ENCODE assay signal across 8 cellular contexts in genomic region chr22:21015051-21016006, GRCh38. TPM values are rescaled to one million over a fixed set of nuclear protein-coding genes. Genes with fewer than 3 reads are reported as not detected.
DNase-seq lines count a peak whose midpoint lies in the region; ATAC-seq and TF ChIP-seq lines count a peak whose summit lies in the region.

P2RX6 (plus strand) TSS chr22:21015165; CDS start chr22:21015175, 10 bp downstream.

- peak within 1 kb of the TSS; percentile 26 for H2BK15ac ChIP-seq in mesenchymal stem cell (ENCODE audit: low read depth, poor library complexity, severe bottlenecking)

- peak within 1 kb of the TSS; percentile 60 for H4K91ac ChIP-seq in mesenchymal stem cell (ENCODE audit: low read length)

- intact Hi-C loops in Right ventricle myocardium inferior (cut with DNase I) (no loop called here), cardiac septum (cut with DNase I) (no loop called here), mammary epithelial cell (cut with micrococcal nuclease) (no loop called here), aorta (cut with DNase I) (no loop called here)

- peak within 1 kb of the TSS; percentile 59 to 70 for H2BK12ac ChIP-seq in mesenchymal stem cell (ENCODE audit: low read length in 2 of 2)

- H3K14ac ChIP-seq in mesenchymal stem cell (ENCODE audit: low read length in 2 of 2): peak within 1 kb of the TSS in 1 of 2 experiments; percentile 69

- peak within 1 kb of the TSS; percentile 86 for H4K8ac ChIP-seq in mesenchymal stem cell (ENCODE audit: low read length)

- H3K27ac ChIP-seq in mammary epithelial cell (ENCODE audit: insufficient read depth, low read depth, low read length) (peak within 1 kb of the TSS; percentile 55), mesenchymal stem cell (ENCODE audit: low read length, poor library complexity, severe bottlenecking) (peak within 1 kb of the TSS; percentile 70), aorta (ENCODE audit: low read depth in 1 of 2, low read length in 2 of 2) (no peak within 1 kb of the TSS)

- H2AFZ ChIP-seq in mammary epithelial cell (ENCODE audit: low read depth, low read length) (peak within 1 kb of the TSS; percentile 94), mesenchymal stem cell (ENCODE audit: low read depth, low read length) (peak within 1 kb of the TSS; percentile 85)

- H4K20me1 ChIP-seq in mammary epithelial cell (ENCODE audit: insufficient read depth, low read length): no peaks in the 10 kb centered on the region

- H2AK5ac ChIP-seq in mesenchymal stem cell (ENCODE audit: low read length, severe bottlenecking): peak within 1 kb of the TSS; percentile 68

- H3K9ac ChIP-seq in mammary epithelial cell (ENCODE audit: insufficient read depth, low read length) (peak within 1 kb of the TSS; percentile 53), mesenchymal stem cell (ENCODE audit: low read length) (peak within 1 kb of the TSS; percentile 88)

- in situ Hi-C loops in mammary epithelial cell (cut with MboI; ENCODE audit: low sequenced_read_pairs in 2 of 2): no loop called here

- peak within 1 kb of the TSS; percentile 92 for H2BK120ac ChIP-seq in mesenchymal stem cell (ENCODE audit: low read depth, low read length)

- H3K18ac ChIP-seq in mesenchymal stem cell (ENCODE audit: low read depth in 1 of 2, low read length in 2 of 2): peak within 1 kb of the TSS; percentile 94 to 98

- no peaks in the 10 kb centered on the region for H3K79me2 ChIP-seq in mammary epithelial cell (ENCODE audit: insufficient read depth, low read length)

- H3K23ac ChIP-seq in mesenchymal stem cell (ENCODE audit: low read length in 2 of 2): peak within 1 kb of the TSS in 1 of 2 experiments; percentile 77

- H3K4me1 ChIP-seq in mammary epithelial cell (ENCODE audit: insufficient read depth, low read length) (peaks cover 20% of the 10 kb centered on the region), mesenchymal stem cell (ENCODE audit: control insufficient read depth, insufficient read depth, low read depth, low read length) (peaks cover 27% of the 10 kb centered on the region), aorta (ENCODE audit: control insufficient read depth in 1 of 2, insufficient read depth in 2 of 2, low read length in 2 of 2) (no peaks in the 10 kb centered on the region)

- no peak for TF ChIP-seq CTCF in mammary epithelial cell (conservative IDR thresholded peaks at IDR 0.05 in 1 of 2, IDR thresholded peaks at IDR 0.05 in 1 of 2; ENCODE audit: extremely low read depth in 1 of 2, insufficient read depth in 1 of 2, low read depth in 1 of 2, low read length in 2 of 2)

- dilution Hi-C loops in mammary epithelial cell (cut with HindIII; ENCODE audit: low sequenced_read_pairs): no loop called here

- H3K4me3 ChIP-seq in mammary epithelial cell (replicated peaks in 1 of 3; ENCODE audit: insufficient read depth in 1 of 3, low read depth in 2 of 3, low read length in 3 of 3): peak within 1 kb of the TSS; percentile 51 to 64 (median 63)
- peak within 1 kb of the TSS; percentile 55 to 85 for H3K4me3 ChIP-seq in mesenchymal stem cell (ENCODE audit: insufficient read depth in 1 of 2, low read depth in 1 of 2, low read length in 2 of 2)
- H3K4me3 ChIP-seq in aorta (ENCODE audit: low read length in 2 of 2): no peak within 1 kb of the TSS

- peak within 1 kb of the TSS; percentile 99 for H3K4me2 ChIP-seq in mammary epithelial cell (ENCODE audit: insufficient read depth, low read depth, low read length)
- H3K4me2 ChIP-seq in mesenchymal stem cell (ENCODE audit: low read length, poor library complexity, severe bottlenecking): peak within 1 kb of the TSS; percentile 57

- H3K79me1 ChIP-seq in mesenchymal stem cell (replicated peaks; ENCODE audit: low read length, poor library complexity, severe bottlenecking): peaks cover 2% of the 10 kb centered on the region

- H3K36me3 ChIP-seq in mammary epithelial cell (ENCODE audit: insufficient read depth, low read length) (no peaks in the 10 kb centered on the region), mesenchymal stem cell (ENCODE audit: control insufficient read depth in 1 of 2, insufficient read depth in 2 of 2, low read depth in 1 of 2, low read length in 2 of 2) (peaks cover 0 to 3% of the 10 kb centered on the region in 2 experiments), aorta (ENCODE audit: control insufficient read depth in 1 of 2, insufficient read depth in 2 of 2, low read length in 1 of 2) (no peaks in the 10 kb centered on the region)

- 74% methylated on average over 6 of the region's 18 CpGs for WGBS in mammary epithelial cell (ENCODE audit: low coverage, missing lambda C conversion rate)
- 44% methylated on average over 16 of the region's 18 CpGs for WGBS in mesenchymal stem cell
- 28 to 34% methylated on average over 18 of the region's 18 CpGs for WGBS in aorta, 2 donors

- ATAC-seq in Right ventricle myocardium inferior (peak; percentile 35), aorta (ENCODE audit: low FRiP score) (peak; percentile 43)

- peak within 1 kb of the TSS; percentile 74 to 84 for H3K4ac ChIP-seq in mesenchymal stem cell (ENCODE audit: low read depth in 1 of 2, low read length in 2 of 2)

- H3K9me3 ChIP-seq in mammary epithelial cell (replicated peaks; ENCODE audit: insufficient read depth, low read length) (no peaks in the 10 kb centered on the region), mesenchymal stem cell (ENCODE audit: control insufficient read depth, low read length) (no peaks in the 10 kb centered on the region), aorta (ENCODE audit: control insufficient read depth, low read length) (no peaks in the 10 kb centered on the region)

- H3K27me3 ChIP-seq in mammary epithelial cell (ENCODE audit: insufficient read depth, low read length): no peaks in the 10 kb centered on the region
- H3K27me3 ChIP-seq in mesenchymal stem cell (ENCODE audit: control insufficient read depth in 1 of 2, insufficient read depth in 1 of 2, low read length in 2 of 2): peaks cover 0 to 11% of the 10 kb centered on the region in 2 experiments
- H3K27me3 ChIP-seq in aorta (ENCODE audit: control insufficient read depth in 1 of 2, insufficient read depth in 2 of 2, low read length in 1 of 2): no peaks in the 10 kb centered on the region

- CTCF ChIA-PET in mammary epithelial cell (lab: Charles Lee; ENCODE audit: low non-redundant PET): no interaction called here

- DNase-seq in Right ventricle myocardium inferior (ENCODE audit: missing footprints): no peak
- no peak for DNase-seq in cardiac septum (ENCODE audit: low spot score)
- DNase-seq in mammary epithelial cell: peak; percentile 37
- peak; percentile 72 for DNase-seq in mesenchymal stem cell
- DNase-seq in aorta: peak in 1 of 2 donors; percentile 72
- DNase-seq in stimulated activated CD4-positive, alpha-beta T cell treated with anti-CD3 and anti-CD28 coated beads, Interleukin-4, amount 100 ng/mL, for 24 hours: no peak
- DNase-seq in NCI-H69 (lab: John Stamatoyannopoulos, UW): no peak
- no peak for DNase-seq in mucosa of gallbladder (ENCODE audit: low spot score)

- BruUV-seq in mammary epithelial cell (replicated peaks; lab: Mats Ljungman, UMichigan): no TSS peak

- no peak within 1 kb of the TSS for H2BK5ac ChIP-seq in mesenchymal stem cell (ENCODE audit: low read depth, low read length, poor library complexity, severe bottlenecking)

RNA-seq across cellular contexts. Expression of gene P2RX6, which starts in this region (rescaled TPM):
- total RNA-seq in Right ventricle myocardium inferior: 2.8 TPM
- 5.4 TPM for total RNA-seq in cardiac septum
- 1 to 10 TPM; 2.9 to 4.3 TPM for total RNA-seq in mammary epithelial cell
- polyA plus RNA-seq in mammary epithelial cell: 1.6 TPM
- not detected for polyA minus RNA-seq in mammary epithelial cell
- polyA plus RNA-seq in mesenchymal stem cell (2013, experiment 1 of 2): 1.6 TPM
- 1.5 TPM for polyA plus RNA-seq in mesenchymal stem cell (2013, experiment 2 of 2)
- under 1 TPM; 0.26 to 0.72 TPM for total RNA-seq in aorta
- 1 to 10 TPM in 1 of 2 donors, under 1 TPM in 1; 0.13 to 1.1 TPM for polyA plus RNA-seq in aorta
- 2.4 TPM for total RNA-seq in mucosa of gallbladder

Comparison
In these comparisons a context has a peak if more than half of its experiments do, and no peak if none do; other contexts are left out.
1. DNase-seq: peak in mammary epithelial cell (single experiment) and mesenchymal stem cell (single experiment); none in Right ventricle myocardium inferior (single experiment), cardiac septum (single experiment), stimulated activated CD4-positive, alpha-beta T cell treated with anti-CD3 and anti-CD28 coated beads, Interleukin-4, amount 100 ng/mL, for 24 hours (single experiment), NCI-H69 (single experiment) and mucosa of gallbladder (single experiment).
2. H3K27ac ChIP-seq: peak in mammary epithelial cell (single experiment) and mesenchymal stem cell (single experiment); none in aorta (0 of 2).
3. H3K4me3 ChIP-seq: peak in mammary epithelial cell (3 of 3) and mesenchymal stem cell (2 of 2); none in aorta (0 of 2).